ENCODE assay signal across 11 cellular contexts in genomic region chr19:481100-481499, GRCh38. TPM values are rescaled to one million over a fixed set of nuclear protein-coding genes. Genes with fewer than 3 reads are reported as not detected.
DNase-seq lines count a peak whose midpoint lies in the region; ATAC-seq and TF ChIP-seq lines count a peak whose summit lies in the region.
"Not testable (repeated sequence)": the region's sequence is repeated elsewhere in the genome, so short reads cannot be mapped to it uniquely, and the experiment has no call there.
"Had no signal": no experiment of that assay in that cellular context is flagged by ENCODE, and none has a peak within 500 bp of the region (broad histone marks: within the 10 kb centered on the region; RNA-seq: fewer than 3 reads in every experiment).

No MANE protein-coding gene starts in this region.

- H3K27ac Mint-ChIP-seq in activated B cell treated with CpG ODN at 0.5 μM for 24 hours (peak overlapping the region; percentile 3), naive B cell (peak overlapping the region in 4 of 6 donors; percentile 37 to 89 (median 66)), progenitor cell of endocrine pancreas (peak overlapping the region; percentile 80)
- peak overlapping the region; percentile 79 for H3K27ac Mint-ChIP-seq in activated CD8-positive, alpha-beta T cell treated with anti-CD3 and anti-CD28 coated beads for 36 hours
- peak overlapping the region; percentile 92 for H3K27ac Mint-ChIP-seq in activated T-helper 17 cell treated with anti-CD3 and anti-CD28 coated beads, Interleukin-2, amount 50 U/mL, for 72 hours
- H3K27ac Mint-ChIP-seq in activated naive CD8-positive, alpha-beta T cell, result peak overlapping the region; percentile 66
- peak overlapping the region; percentile 97 for H3K27ac Mint-ChIP-seq in central memory CD8-positive, alpha-beta T cell (ENCODE audit: low read depth)

- intact Hi-C loops in activated B cell treated with CpG ODN at 0.5 μM for 24 hours (cut with micrococcal nuclease); activated CD8-positive, alpha-beta T cell treated with anti-CD3 and anti-CD28 coated beads for 36 hours (cut with micrococcal nuclease): not testable (repeated sequence)

- CTCF ChIA-PET in activated B cell treated with CpG ODN at 0.5 μM for 24 hours (lab: Charles Lee); activated CD8-positive, alpha-beta T cell treated with anti-CD3 and anti-CD28 coated beads for 36 hours (lab: Charles Lee): not testable (repeated sequence)

- H3K9me3 Mint-ChIP-seq in activated B cell treated with CpG ODN at 0.5 μM for 24 hours (peaks cover 14% of the 10 kb centered on the region), naive B cell (peaks cover 0 to 19% (median 14%) of the 10 kb centered on the region in 7 donors), progenitor cell of endocrine pancreas (ENCODE audit: low read depth) (peaks cover 14% of the 10 kb centered on the region)
- H3K9me3 Mint-ChIP-seq in activated CD8-positive, alpha-beta T cell treated with anti-CD3 and anti-CD28 coated beads for 36 hours, result peaks cover 19% of the 10 kb centered on the region
- H3K9me3 Mint-ChIP-seq in activated T-helper 17 cell treated with anti-CD3 and anti-CD28 coated beads, Interleukin-2, amount 50 U/mL, for 72 hours, result peaks cover 15% of the 10 kb centered on the region
- not testable (repeated sequence) for H3K9me3 Mint-ChIP-seq in activated naive CD8-positive, alpha-beta T cell (ENCODE audit: low read depth)
- H3K9me3 Mint-ChIP-seq in central memory CD8-positive, alpha-beta T cell, result peaks cover 16% of the 10 kb centered on the region

- DNase-seq in activated B cell treated with CpG ODN at 0.5 μM for 24 hours; activated CD8-positive, alpha-beta T cell treated with anti-CD3 and anti-CD28 coated beads for 36 hours; central memory CD8-positive, alpha-beta T cell (ENCODE audit: low spot score in 2 of 2); naive B cell; progenitor cell of endocrine pancreas (ENCODE audit: low spot score, unreplicated experiment): not testable (repeated sequence)

- H3K27me3 Mint-ChIP-seq in activated B cell treated with CpG ODN at 0.5 μM for 24 hours; activated T-helper 17 cell treated with anti-CD3 and anti-CD28 coated beads, Interleukin-2, amount 50 U/mL, for 72 hours; activated naive CD8-positive, alpha-beta T cell; central memory CD8-positive, alpha-beta T cell: not testable (repeated sequence)
- H3K27me3 Mint-ChIP-seq in activated CD8-positive, alpha-beta T cell treated with anti-CD3 and anti-CD28 coated beads for 36 hours, result peaks cover 14% of the 10 kb centered on the region
- H3K27me3 Mint-ChIP-seq in naive B cell (peaks cover 4 to 29% (median 15%) of the 10 kb centered on the region in 3 donors), progenitor cell of endocrine pancreas (peaks cover 22% of the 10 kb centered on the region)

- H3K4me3 Mint-ChIP-seq in activated B cell treated with CpG ODN at 0.5 μM for 24 hours; naive B cell; progenitor cell of endocrine pancreas (ENCODE audit: low read depth): not testable (repeated sequence)
- peak overlapping the region; percentile 44 for H3K4me3 Mint-ChIP-seq in activated CD8-positive, alpha-beta T cell treated with anti-CD3 and anti-CD28 coated beads for 36 hours
- H3K4me3 Mint-ChIP-seq in activated T-helper 17 cell treated with anti-CD3 and anti-CD28 coated beads, Interleukin-2, amount 50 U/mL, for 72 hours, result peak overlapping the region; percentile 21
- H3K4me3 Mint-ChIP-seq in activated naive CD8-positive, alpha-beta T cell, result peak overlapping the region; percentile 7
- H3K4me3 Mint-ChIP-seq in central memory CD8-positive, alpha-beta T cell, result peak overlapping the region; percentile 51

- not testable (repeated sequence) for H3K4me1 Mint-ChIP-seq in activated B cell treated with CpG ODN at 0.5 μM for 24 hours; activated CD8-positive, alpha-beta T cell treated with anti-CD3 and anti-CD28 coated beads for 36 hours (ENCODE audit: low read depth); activated naive CD8-positive, alpha-beta T cell (ENCODE audit: low read depth)
- H3K4me1 Mint-ChIP-seq in activated T-helper 17 cell treated with anti-CD3 and anti-CD28 coated beads, Interleukin-2, amount 50 U/mL, for 72 hours, result peaks cover 18% of the 10 kb centered on the region
- peaks cover 14% of the 10 kb centered on the region for H3K4me1 Mint-ChIP-seq in central memory CD8-positive, alpha-beta T cell
- peaks cover 7 to 19% (median 19%) of the 10 kb centered on the region in 3 donors for H3K4me1 Mint-ChIP-seq in naive B cell
- H3K4me1 Mint-ChIP-seq in progenitor cell of endocrine pancreas (ENCODE audit: low read depth), result peaks cover 11% of the 10 kb centered on the region

- POLR2A ChIA-PET in activated B cell treated with CpG ODN at 0.5 μM for 24 hours (lab: Charles Lee), result not testable (repeated sequence)
- POLR2A ChIA-PET in activated CD8-positive, alpha-beta T cell treated with anti-CD3 and anti-CD28 coated beads for 36 hours (lab: Charles Lee), result interaction anchor here (0.7 kb wide), 1 partner anchor 205 kb away, joined by 3 read pairs; no protein-coding TSS in a partner anchor

- H3K36me3 Mint-ChIP-seq in activated B cell treated with CpG ODN at 0.5 μM for 24 hours (ENCODE audit: low read depth); activated T-helper 17 cell treated with anti-CD3 and anti-CD28 coated beads, Interleukin-2, amount 50 U/mL, for 72 hours (ENCODE audit: low read depth); activated naive CD8-positive, alpha-beta T cell; progenitor cell of endocrine pancreas (ENCODE audit: insufficient read depth): not testable (repeated sequence)
- peaks cover 12% of the 10 kb centered on the region for H3K36me3 Mint-ChIP-seq in activated CD8-positive, alpha-beta T cell treated with anti-CD3 and anti-CD28 coated beads for 36 hours (ENCODE audit: low read depth)
- peaks cover 25% of the 10 kb centered on the region for H3K36me3 Mint-ChIP-seq in central memory CD8-positive, alpha-beta T cell (ENCODE audit: insufficient read depth)
- H3K36me3 Mint-ChIP-seq in naive B cell, result peaks cover 0 to 18% of the 10 kb centered on the region in 2 donors

- H3K27ac ChIP-seq in temporal lobe (ENCODE audit: low read depth, low read length), result peak overlapping the region; percentile 84

- not testable (repeated sequence) for TF ChIP-seq CTCF in activated B cell treated with CpG ODN at 0.5 μM for 24 hours (IDR thresholded peaks at IDR 0.05); activated CD8-positive, alpha-beta T cell treated with anti-CD3 and anti-CD28 coated beads for 36 hours (IDR thresholded peaks at IDR 0.05); progenitor cell of endocrine pancreas (IDR thresholded peaks at IDR 0.05; ENCODE audit: unreplicated experiment)

- not testable (repeated sequence) for ATAC-seq in activated B cell treated with CpG ODN at 0.5 μM for 24 hours (ENCODE audit: low read depth); activated CD8-positive, alpha-beta T cell treated with anti-CD3 and anti-CD28 coated beads for 36 hours; activated T-helper 17 cell treated with anti-CD3 and anti-CD28 coated beads, Interleukin-2, amount 50 U/mL, for 72 hours (replicated peaks); central memory CD8-positive, alpha-beta T cell (replicated peaks; ENCODE audit: extremely low read depth, poor library complexity, severe bottlenecking); naive B cell (ENCODE audit: low read depth in 2 of 2)

RNA-seq across cellular contexts. Expression of gene MADCAM1, which starts 15.2 kb away (rescaled TPM):
- 0.40 and 0.76 TPM in 2 replicates for total RNA-seq in activated B cell treated with CpG ODN at 0.5 μM for 24 hours
- total RNA-seq in activated CD8-positive, alpha-beta T cell treated with anti-CD3 and anti-CD28 coated beads for 36 hours, result under 1 TPM; 0.20 to 0.22 TPM
- total RNA-seq in activated T-helper 17 cell treated with anti-CD3 and anti-CD28 coated beads, Interleukin-2, amount 50 U/mL, for 72 hours, result under 1 TPM in 1 of 2 donors, not detected in 1; 0.29 TPM
- polyA plus RNA-seq in naive B cell (ENCODE audit: low read depth in 6 of 6), result under 1 TPM in 4 of 6 donors, not detected in 2; 0.24 to 0.34 (median 0.30) TPM
- 0.77 and 1.0 TPM in 2 replicates for total RNA-seq in progenitor cell of endocrine pancreas
- 0.74 TPM for total RNA-seq in temporal lobe
- total RNA-seq: Daoy, H4, IMR-90 had no signal

RNA-seq across cellular contexts. Expression of gene SHC2, which starts 20.3 kb away (rescaled TPM):
- 0.24 TPM in 1 of 2 replicates, not detected in the other for total RNA-seq in activated B cell treated with CpG ODN at 0.5 μM for 24 hours
- total RNA-seq in activated CD8-positive, alpha-beta T cell treated with anti-CD3 and anti-CD28 coated beads for 36 hours, result under 1 TPM; 0.25 to 0.45 TPM
- under 1 TPM in 1 of 2 donors, not detected in 1; 0.26 TPM for total RNA-seq in activated T-helper 17 cell treated with anti-CD3 and anti-CD28 coated beads, Interleukin-2, amount 50 U/mL, for 72 hours
- polyA plus RNA-seq in naive B cell (ENCODE audit: low read depth in 6 of 6), result under 1 TPM in 1 of 6 donors, not detected in 5; 0.20 TPM
- 159 TPM in 2 replicates for total RNA-seq in progenitor cell of endocrine pancreas
- 8.9 TPM for total RNA-seq in temporal lobe
- total RNA-seq: IMR-90 had no signal

RNA-seq across cellular contexts. Expression of gene TPGS1, which starts 26.2 kb away (rescaled TPM):
- total RNA-seq in activated B cell treated with CpG ODN at 0.5 μM for 24 hours, result 20.3 and 23.8 TPM in 2 replicates
- 1 to 10 TPM; 8.9 to 9.3 TPM for total RNA-seq in activated CD8-positive, alpha-beta T cell treated with anti-CD3 and anti-CD28 coated beads for 36 hours
- 10 to 100 TPM in 1 of 2 donors, 1 to 10 TPM in 1; 6.3 to 14.1 TPM for total RNA-seq in activated T-helper 17 cell treated with anti-CD3 and anti-CD28 coated beads, Interleukin-2, amount 50 U/mL, for 72 hours
- 10 to 100 TPM; 14.6 to 30.0 (median 18.7) TPM for polyA plus RNA-seq in naive B cell (ENCODE audit: low read depth in 6 of 6)
- 16.4 and 18.0 TPM in 2 replicates for total RNA-seq in progenitor cell of endocrine pancreas
- 12.8 TPM for total RNA-seq in temporal lobe

RNA-seq across cellular contexts. Expression of gene CDC34, which starts 50.5 kb away (rescaled TPM):
- total RNA-seq in activated B cell treated with CpG ODN at 0.5 μM for 24 hours, result 19.8 and 23.1 TPM in 2 replicates
- total RNA-seq in activated CD8-positive, alpha-beta T cell treated with anti-CD3 and anti-CD28 coated beads for 36 hours, result 10 to 100 TPM; 38.1 to 43.7 TPM
- 10 to 100 TPM; 31.4 to 44.5 TPM for total RNA-seq in activated T-helper 17 cell treated with anti-CD3 and anti-CD28 coated beads, Interleukin-2, amount 50 U/mL, for 72 hours
- polyA plus RNA-seq in naive B cell (ENCODE audit: low read depth in 6 of 6), result 10 to 100 TPM; 17.7 to 30.6 (median 19.4) TPM
- total RNA-seq in progenitor cell of endocrine pancreas, result 96.9 and 100 TPM in 2 replicates
- total RNA-seq in temporal lobe, result 36.4 TPM

Comparison
In these comparisons a context has a peak if more than half of its experiments do, and no peak if none do; other contexts are left out.
1. H3K27ac Mint-ChIP-seq: peak in every context shown above with its lines; median percentile 97 in central memory CD8-positive, alpha-beta T cell; 92 in activated T-helper 17 cell treated with anti-CD3 and anti-CD28 coated beads, Interleukin-2, amount 50 U/mL, for 72 hours; 80 in progenitor cell of endocrine pancreas; 79 in activated CD8-positive, alpha-beta T cell treated with anti-CD3 and anti-CD28 coated beads for 36 hours; 66 in activated naive CD8-positive, alpha-beta T cell; 66 in naive B cell; 3 in activated B cell treated with CpG ODN at 0.5 μM for 24 hours.
2. RNA of gene SHC2, which starts 20.3 kb away (total RNA-seq): 159 TPM in progenitor cell of endocrine pancreas; 8.9 TPM in temporal lobe (single experiment), 0.25 to 0.45 TPM in activated CD8-positive, alpha-beta T cell treated with anti-CD3 and anti-CD28 coated beads for 36 hours, 0.26 TPM in activated T-helper 17 cell treated with anti-CD3 and anti-CD28 coated beads, Interleukin-2, amount 50 U/mL, for 72 hours and 0.24 TPM in activated B cell treated with CpG ODN at 0.5 μM for 24 hours; every median in the first group is over 10 times any median in the second.